In the genomic region with DNA sequence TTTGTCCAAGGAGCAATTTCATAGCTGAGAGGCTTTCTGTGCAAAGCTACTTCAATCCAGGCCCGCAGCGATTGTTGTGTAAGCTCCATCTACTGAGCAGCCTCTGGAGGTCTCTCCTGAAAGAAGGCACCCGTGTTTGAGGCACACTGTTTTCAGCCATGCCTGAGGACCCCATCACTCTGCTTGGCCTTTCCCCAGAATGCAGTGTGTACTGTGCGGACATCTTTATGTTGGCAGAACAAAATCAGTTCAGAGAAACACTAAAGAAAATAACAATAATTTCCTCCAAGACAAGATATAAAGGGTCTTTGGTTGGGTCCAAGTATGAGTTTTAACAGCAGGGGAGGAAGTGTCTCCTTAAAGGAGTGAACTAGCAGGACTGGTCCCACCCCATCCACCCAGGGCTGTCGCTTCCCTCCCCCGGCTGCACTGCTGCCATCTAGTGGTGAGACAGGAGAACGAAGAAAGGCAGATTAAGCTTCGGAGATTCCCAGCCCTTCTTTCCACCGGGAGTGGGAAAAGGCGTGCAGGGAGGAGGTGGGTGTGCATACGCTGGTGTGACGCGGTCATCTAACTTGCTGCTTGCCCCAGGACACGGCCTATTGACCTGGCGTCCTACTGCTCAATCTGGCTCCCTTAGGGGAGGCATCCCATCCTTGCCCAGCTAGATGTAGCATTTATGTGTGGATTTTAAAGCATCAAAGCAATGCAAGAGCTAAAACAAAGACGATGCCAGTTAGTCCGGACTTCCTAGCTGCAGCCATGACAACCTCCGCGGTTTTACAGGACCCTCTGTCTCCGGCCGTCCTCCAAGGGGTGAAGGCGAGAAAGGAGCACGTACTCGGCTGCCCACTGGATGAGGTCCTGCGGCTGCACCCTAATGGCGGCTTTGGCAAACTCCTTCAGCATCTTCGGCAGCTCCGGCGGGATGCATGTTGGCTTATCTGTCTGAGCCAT, we compare ENCODE assay signal across 1 cellular context.
TF ChIP-seq lines count a peak whose summit lies in the region.

No MANE protein-coding gene starts in this region.

TF ChIP-seq in IMR-90, 13 proteins besides CTCF, POLR2A, EP300 and RAD21:
- peak; percentile 28 for TF ChIP-seq SMC3 (IDR thresholded peaks at IDR 0.05; ENCODE audit: low read depth, low read length)
